Comparison of ENCODE assay signal across 20 cellular contexts in genomic region chr12:86254399-86255107, GRCh38. TPM values are rescaled to one million over a fixed set of nuclear protein-coding genes. Genes with fewer than 3 reads are reported as not detected.
DNase-seq lines count a peak whose midpoint lies in the region; ATAC-seq, FAIRE-seq and TF ChIP-seq lines count a peak whose summit lies in the region.
"Had no signal": no experiment of that assay in that cellular context is flagged by ENCODE, and none has a peak within 500 bp of the region (broad histone marks: within the 10 kb centered on the region; RNA-seq: fewer than 3 reads in every experiment).

No MANE protein-coding gene starts in this region.

- TF ChIP-seq CTCF in A673 (conservative IDR thresholded peaks at IDR 0.05; ENCODE audit: low read depth, low read length) (no peak), foreskin keratinocyte (conservative IDR thresholded peaks at IDR 0.05) (no peak), GM10266 (IDR thresholded peaks at IDR 0.05; ENCODE audit: control insufficient read depth, insufficient read depth, low read depth, missing control alignments) (no peak)

- no TSS peak for BruUV-seq in A673 (replicated peaks; lab: Mats Ljungman, UMichigan)

- CTCF ChIA-PET in A673 (lab: Charles Lee): no interaction called here

- H3K36me3 ChIP-seq in A673 (ENCODE audit: insufficient read depth, low read length, poor library complexity, severe bottlenecking) (no peaks in the 10 kb centered on the region), ACC112 (ENCODE audit: insufficient read depth, low read length) (no peaks in the 10 kb centered on the region)
- H3K36me3 ChIP-seq: gastroesophageal sphincter, upper lobe of right lung, WERI-Rb-1 had no signal

- no peak for DNase-seq in A673 (ENCODE audit: low spot score)
- peak in 1 of 2 donors; percentile 47 for DNase-seq in foreskin keratinocyte
- no peak for DNase-seq in GM19239 (ENCODE audit: insufficient read length, low spot score)
- no peak for DNase-seq in ecto neural progenitor cell (ENCODE audit: low spot score)
- DNase-seq in GM10266 (ENCODE audit: extremely low spot score): no peak
- DNase-seq: activated naive CD4-positive, alpha-beta T cell treated with anti-CD3 and anti-CD28 coated beads, Interleukin-2, amount 50 U/mL, for 16 hours; CD4-positive, CD25-positive, alpha-beta regulatory T cell; kidney glomerular epithelial cell; mammary epithelial cell; NCI-H2107; NCI-H526; stimulated activated CD4-positive, alpha-beta T cell treated with anti-CD3 and anti-CD28 coated beads, Interleukin-1b, Interleukin-23, amount 100 ng/mL, for 48 hours; upper lobe of right lung; WERI-Rb-1 had no signal

- H3K4me3 ChIP-seq in A673 (ENCODE audit: low read depth, low read length, poor library complexity, severe bottlenecking): peak overlapping the region; percentile 52
- H3K4me3 ChIP-seq in ACC112 (ENCODE audit: low read depth, low read length): no peak overlapping the region
- H3K4me3 ChIP-seq: gastroesophageal sphincter, skin epidermis, upper lobe of right lung had no signal

- H3K9me3 ChIP-seq in A673 (ENCODE audit: low read depth, low read length, poor library complexity, severe bottlenecking): no peaks in the 10 kb centered on the region
- H3K9me3 ChIP-seq: gastroesophageal sphincter, upper lobe of right lung had no signal

- H2AFZ ChIP-seq in ACC112 (ENCODE audit: low read length, unreplicated experiment): peak overlapping the region; percentile 43

- peaks cover 31% of the 10 kb centered on the region for H3K4me1 ChIP-seq in A673 (ENCODE audit: insufficient read depth, low read length, poor library complexity, severe bottlenecking)
- peaks cover 10% of the 10 kb centered on the region for H3K4me1 ChIP-seq in ACC112 (ENCODE audit: control insufficient read depth, insufficient read depth, low read length, unreplicated experiment)
- no peaks in the 10 kb centered on the region for H3K4me1 ChIP-seq in foreskin keratinocyte
- H3K4me1 ChIP-seq: gastroesophageal sphincter, upper lobe of right lung had no signal

- FAIRE-seq in GM19239 (lab: Jason Lieb, UNC): no peak

- ATAC-seq in SK-N-SH treated with all-trans-retinoic acid at 6 μM for 48 hours (peak; percentile 44; the same call in 2 of the 3 replicates), foreskin keratinocyte (peak; percentile 58), GM18867 (IDR thresholded peaks at IDR 0.05; ENCODE audit: unreplicated experiment) (no peak)
- ATAC-seq: gastroesophageal sphincter, upper lobe of right lung had no signal

- H3K27ac ChIP-seq in A673 (ENCODE audit: low read depth, low read length, poor library complexity, severe bottlenecking): peak overlapping the region; percentile 98
- no peak overlapping the region for H3K27ac ChIP-seq in ACC112 (ENCODE audit: low read depth, low read length)
- no peak overlapping the region for H3K27ac ChIP-seq in foreskin keratinocyte
- H3K27ac ChIP-seq: gastroesophageal sphincter, skin epidermis, upper lobe of right lung, WERI-Rb-1 had no signal

- H3K27me3 ChIP-seq in A673 (replicated peaks; ENCODE audit: insufficient read depth, low read depth, low read length, poor library complexity) (no peaks in the 10 kb centered on the region), ACC112 (ENCODE audit: insufficient read depth, low read length) (no peaks in the 10 kb centered on the region), foreskin keratinocyte (no peaks in the 10 kb centered on the region)
- H3K27me3 ChIP-seq: gastroesophageal sphincter, upper lobe of right lung had no signal

- H3K79me2 ChIP-seq in ACC112 (ENCODE audit: control insufficient read depth, insufficient read depth, low read length, unreplicated experiment): no peaks in the 10 kb centered on the region

- intact Hi-C loops in A673 (cut with micrococcal nuclease; ENCODE audit: unreplicated experiment): loop anchor here (10.0 kb wide), 1 partner anchor 1740 kb away; no protein-coding TSS in a partner anchor

- POLR2A ChIA-PET in A673 (lab: Charles Lee; ENCODE audit: low non-redundant PET): no interaction called here

TF ChIP-seq in SK-N-SH treated with all-trans-retinoic acid at 6 μM for 48 hours, 23 proteins besides CTCF, POLR2A, EP300 and RAD21:
- TF ChIP-seq PPARA (CRISPR knock-in tag; IDR thresholded peaks at IDR 0.05; ENCODE audit: borderline replicate concordance) (no peak), SNAI2 (CRISPR knock-in tag; IDR thresholded peaks at IDR 0.05) (no peak), ESRRG (CRISPR knock-in tag; IDR thresholded peaks at IDR 0.05) (no peak)

RNA-seq across cellular contexts. Expression of gene MGAT4C, which starts 1.6 kb away (rescaled TPM):
- total RNA-seq in A673 (2021) (10.3 and 15.8 TPM in 2 replicates), foreskin keratinocyte (not detected in 2 replicates)
- not detected in 2 replicates for polyA plus RNA-seq in foreskin keratinocyte
- total RNA-seq: CD4-positive, CD25-positive, alpha-beta regulatory T cell; mammary epithelial cell; OCI-LY7 had no signal
- polyA plus RNA-seq: CD4-positive, CD25-positive, alpha-beta regulatory T cell; mammary epithelial cell had no signal

Comparison
In these comparisons a context has a peak if more than half of its experiments do, and no peak if none do; other contexts are left out.
1. RNA of gene MGAT4C, which starts 1.6 kb away (total RNA-seq): 10.3 to 15.8 TPM in A673; not detected in foreskin keratinocyte; every median in the first group is over 10 times any median in the second.